In the genomic region with DNA sequence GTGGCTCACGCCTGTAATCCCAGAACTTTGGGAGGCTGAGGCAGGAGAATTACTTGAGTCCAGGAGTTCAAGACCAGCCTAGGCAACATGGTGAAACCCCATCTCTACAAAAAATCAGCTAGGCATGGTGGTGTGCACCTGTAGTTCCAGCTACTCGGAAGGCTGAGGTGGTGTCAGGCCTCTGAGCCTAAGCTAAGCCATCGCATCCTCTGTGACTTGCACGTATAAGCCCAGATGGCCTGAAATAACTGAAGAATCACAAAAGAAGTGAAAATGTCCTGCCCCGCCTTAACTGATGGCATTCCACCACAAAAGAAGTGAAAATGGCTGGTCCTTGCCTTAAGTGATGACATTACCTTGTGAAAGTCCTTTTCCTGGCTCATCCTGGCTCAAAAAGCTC, we compare ENCODE assay signal across 1 cellular context. TPM values are rescaled to one million over a fixed set of nuclear protein-coding genes. Genes with fewer than 3 reads are reported as not detected.
"Had no signal": no experiment of that assay in that cellular context is flagged by ENCODE, and none has a peak within 500 bp of the region (broad histone marks: within the 10 kb centered on the region; RNA-seq: fewer than 3 reads in every experiment).

No MANE protein-coding gene starts in this region.

RNA-seq across cellular contexts. Expression of a gene that starts 23.5 kb away (rescaled TPM):
- polyA plus RNA-seq: cardiac muscle cell had no signal
